ENCODE assay signal across 18 cellular contexts in genomic region chr10:129715805-129716785, GRCh38.
DNase-seq lines count a peak whose midpoint lies in the region; ATAC-seq, FAIRE-seq and TF ChIP-seq lines count a peak whose summit lies in the region.
"Had no signal": no experiment of that assay in that cellular context is flagged by ENCODE, and none has a peak within 500 bp of the region (broad histone marks: within the 10 kb centered on the region; RNA-seq: fewer than 3 reads in every experiment).

No MANE protein-coding gene starts in this region.

- TF ChIP-seq RAD21 in HepG2 (CRISPR knock-in tag; IDR thresholded peaks at IDR 0.05): no peak

- TF ChIP-seq EP300 in HepG2 (IDR thresholded peaks at IDR 0.05; ENCODE audit: low read depth in 2 of 2, low read length in 2 of 2): no peak
- no peak for TF ChIP-seq EP300 in HepG2 (CRISPR knock-in tag; IDR thresholded peaks at IDR 0.05; ENCODE audit: borderline replicate concordance)

- CTCF ChIA-PET in WTC11 (lab: Charles Lee): no interaction called here
- CTCF ChIA-PET in HepG2 (lab: Yijun Ruan, JAX; ENCODE audit: low intra/inter-chr PET ratio, low total read pairs): no interaction called here

- no peak for TF ChIP-seq POLR2A in HepG2 (IDR thresholded peaks at IDR 0.05; ENCODE audit: insufficient read depth in 1 of 2, low read depth in 2 of 2, low read length in 2 of 2)

- POLR2A ChIA-PET in WTC11 (lab: Charles Lee): no interaction called here
- POLR2A ChIA-PET in HepG2 (lab: Yijun Ruan, JAX): no interaction called here

- H3K36me3 Mint-ChIP-seq in WTC11: 0 out of 2 replicates have a peak, but pooled peaks cover 5% of the 10 kb centered on the region

- H4K20me1 ChIP-seq in HepG2 (ENCODE audit: insufficient read depth, low read length): no peaks in the 10 kb centered on the region

- WGBS in HepG2 (ENCODE audit: low lambda C conversion rate): 69% methylated on average over 27 of the region's 27 CpGs

- H3K9me3 ChIP-seq in HepG2 (ENCODE audit: low read length): peaks cover 3% of the 10 kb centered on the region; the same call in 1 of the 2 replicates

- intact Hi-C loops in HepG2 (cut with micrococcal nuclease; ENCODE audit: unreplicated experiment): no loop called here

- DNase-seq in LNCaP clone FGC (ENCODE audit: low read depth) (peak; percentile 82), WTC11 (ENCODE audit: low spot score) (no peak), HepG2 (ENCODE audit: low spot score) (no peak), activated T-cell treated with anti-CD3 and anti-CD28 coated beads for 4 hours (no peak), cerebellar cortex (ENCODE audit: low spot score) (no peak)
- DNase-seq: C1 segment of cervical spinal cord, DMS79 treated with DMSO at 0.1 percent for 48 hours, H7, NCI-H1092, NCI-H2107, NCI-H345, NCI-H69, SHP77 had no signal

- peaks cover 9% of the 10 kb centered on the region; the same call in 1 of the 2 replicates for H3K4me1 ChIP-seq in HepG2 (ENCODE audit: insufficient read depth, low read length)

- H2AFZ ChIP-seq in HepG2 (ENCODE audit: low read length): no peak overlapping the region

- no peaks in the 10 kb centered on the region for H3K79me2 ChIP-seq in HepG2 (ENCODE audit: insufficient read depth, low read length)

- in situ Hi-C loops in HepG2 (cut with HindIII; ENCODE audit: extremely low pct_ligation_motif_present, low pct_unique_long_range_greater_than_20kb): no loop called here

- H3K4me3 ChIP-seq in LNCaP clone FGC (ENCODE audit: low read depth, low read length) (peak overlapping the region; percentile 20; the same call in 1 of the 2 replicates), HepG2 (replicated peaks in 1 of 3; ENCODE audit: insufficient read depth in 1 of 3, low read depth in 2 of 3, low read length in 3 of 3) (no peak overlapping the region)

- H3K36me3 ChIP-seq in HepG2 (replicated peaks in 1 of 2; ENCODE audit: control insufficient read depth in 1 of 2, insufficient read depth in 2 of 2, low read length in 2 of 2): no peaks in the 10 kb centered on the region

- no peaks in the 10 kb centered on the region for H3K27me3 Mint-ChIP-seq in WTC11 (ENCODE audit: low read depth)

- H3K27me3 ChIP-seq in HepG2 (ENCODE audit: control insufficient read depth in 1 of 2, insufficient read depth in 2 of 2, low read length in 2 of 2): no peaks in the 10 kb centered on the region

- peaks cover 39% of the 10 kb centered on the region for H3K4me1 Mint-ChIP-seq in WTC11

- no peak overlapping the region for H3K9ac ChIP-seq in HepG2 (ENCODE audit: insufficient read depth, low read depth, low read length)

- H3K27ac ChIP-seq in C4-2B: peak overlapping the region; percentile 32; the same call in 1 of the 2 replicates
- H3K27ac ChIP-seq in HepG2 (ENCODE audit: extremely low read length, insufficient read depth, low read length): no peak overlapping the region

- no peak overlapping the region for H3K4me3 Mint-ChIP-seq in WTC11

- peak overlapping the region; percentile 28 for H3K27ac Mint-ChIP-seq in WTC11

- TF ChIP-seq CTCF in C4-2B (conservative IDR thresholded peaks at IDR 0.05) (no peak), LNCaP clone FGC (IDR thresholded peaks at IDR 0.05; ENCODE audit: control insufficient read depth, extremely low read depth, insufficient read depth) (no peak), WTC11 (IDR thresholded peaks at IDR 0.05) (no peak), HepG2 (CRISPR knock-in tag; IDR thresholded peaks at IDR 0.05) (no peak)

- no peak for FAIRE-seq in HepG2 (lab: Jason Lieb, UNC)
- FAIRE-seq: A204.1, RCC 7860 had no signal

- ATAC-seq in WTC11: no peak
- no peak for ATAC-seq in HepG2
- ATAC-seq in HG03442 (IDR thresholded peaks at IDR 0.05; ENCODE audit: unreplicated experiment): no peak
- ATAC-seq in GM21723 (IDR thresholded peaks at IDR 0.05; ENCODE audit: unreplicated experiment): no peak

- no TSS peak for BruUV-seq in HepG2 (replicated peaks; lab: Mats Ljungman, UMichigan)

- H3K4me2 ChIP-seq in HepG2 (ENCODE audit: low read depth, low read length): no peak overlapping the region

- H3K9me3 Mint-ChIP-seq in WTC11: peaks cover 4% of the 10 kb centered on the region

TF ChIP-seq in WTC11, 78 proteins besides CTCF, POLR2A, EP300 and RAD21 (continues in another document):
- no peak for TF ChIP-seq FOXP1 (CRISPR knock-in tag; IDR thresholded peaks at IDR 0.05; ENCODE audit: borderline replicate concordance)
- no peak for TF ChIP-seq JUN (CRISPR knock-in tag; IDR thresholded peaks at IDR 0.05)
- no peak for TF ChIP-seq PRDM15 (CRISPR knock-in tag; IDR thresholded peaks at IDR 0.05)
- TF ChIP-seq ZNF317 (CRISPR knock-in tag; IDR thresholded peaks at IDR 0.05; ENCODE audit: borderline replicate concordance, low read depth): no peak

TF ChIP-seq in HepG2, 621 proteins besides CTCF, POLR2A, EP300 and RAD21:
- TF ChIP-seq ZBTB33 (CRISPR knock-in tag; IDR thresholded peaks at IDR 0.05): peak; percentile 45
- TF ChIP-seq SIX1 (CRISPR knock-in tag; IDR thresholded peaks at IDR 0.05; ENCODE audit: borderline replicate concordance): no peak
- 0 out of 2 replicates have a peak, but pooled peaks have one; percentile 4 for TF ChIP-seq CEBPB (IDR thresholded peaks at IDR 0.05; ENCODE audit: borderline replicate concordance, low read depth, low read length)
TF ChIP-seq in HepG2: peak in this region for 2.
